ENCODE assay signal across 21 cellular contexts in the genomic region with DNA sequence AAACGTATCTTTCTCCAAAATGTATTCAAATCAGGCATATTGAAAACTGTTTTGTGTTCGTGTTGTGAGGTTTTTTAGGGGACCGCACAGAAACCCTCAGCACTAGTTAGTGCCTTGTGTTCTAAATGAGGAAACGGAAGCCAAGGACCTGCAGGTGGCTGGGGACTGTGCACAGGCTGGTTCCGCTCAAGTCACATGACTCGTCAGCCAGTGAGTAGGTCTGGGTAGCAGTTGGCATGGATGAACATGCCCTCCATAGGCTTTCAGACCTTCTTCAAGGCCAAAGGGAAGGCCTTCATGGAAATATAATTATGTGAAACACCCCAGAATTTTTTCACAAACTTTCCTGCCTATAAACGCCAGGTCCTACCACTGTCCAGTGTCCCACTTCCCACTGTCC. TPM values are rescaled to one million over a fixed set of nuclear protein-coding genes. Genes with fewer than 3 reads are reported as not detected.
"Had no signal": no experiment of that assay in that cellular context is flagged by ENCODE, and none has a peak within 500 bp of the region (broad histone marks: within the 10 kb centered on the region; RNA-seq: fewer than 3 reads in every experiment).

No MANE protein-coding gene starts in this region.

- ATAC-seq: activated CD8-positive, alpha-beta T cell treated with anti-CD3 and anti-CD28 coated beads, Interleukin-2, amount 10 ng/mL, durations not matched to agents 7 days and 5 days had no signal

- DNase-seq: activated CD4-positive, alpha-beta T cell treated with anti-CD3 and anti-CD28 coated beads, Interleukin-2, amount 10 ng/mL, durations not matched to agents 24 days and 14 days; activated CD8-positive, alpha-beta T cell treated with anti-CD3 and anti-CD28 coated beads, Interleukin-2, amount 10 ng/mL, durations not matched to agents 7 days and 5 days; activated naive CD4-positive, alpha-beta T cell treated with Interleukin-2 at 50 U/mL for 16 hours; activated naive CD8-positive, alpha-beta T cell treated with anti-CD3 and anti-CD28 coated beads, Interleukin-2, amount 10 ng/mL, durations not matched to agents 7 days and 5 days; activated T-cell treated with anti-CD3 and anti-CD28 coated beads, Interleukin-2, amount 50 U/mL, for 24 hours; amygdala; foreskin fibroblast; midbrain; nucleus accumbens; stimulated activated CD4-positive, alpha-beta T cell treated with anti-CD3 and anti-CD28 coated beads, Interleukin-2, amount 100 ng/mL, for 24 hours; stimulated activated naive CD4-positive, alpha-beta T cell treated with Interleukin-2 at 50 U/mL for 16 hours; substantia nigra; T-helper 9 cell; tibial artery had no signal

- H3K27ac ChIP-seq: tibial artery had no signal

- H3K36me3 ChIP-seq: tibial artery had no signal

- H3K4me1 ChIP-seq: tibial artery had no signal

- FAIRE-seq: keratinocyte, urothelium cell line had no signal

- H3K4me3 ChIP-seq: lung, tibial artery had no signal

- H3K9me3 ChIP-seq: tibial artery had no signal

RNA-seq across cellular contexts. Expression of a gene that starts 1.3 kb away (rescaled TPM):
- total RNA-seq: activated CD4-positive, alpha-beta T cell treated with anti-CD3 and anti-CD28 coated beads, Interleukin-2, amount 10 ng/mL, durations not matched to agents 24 days and 14 days; activated CD8-positive, alpha-beta T cell treated with anti-CD3 and anti-CD28 coated beads, Interleukin-2, amount 10 ng/mL, durations not matched to agents 7 days and 5 days; activated naive CD8-positive, alpha-beta T cell treated with anti-CD3 and anti-CD28 coated beads, Interleukin-2, amount 10 ng/mL, durations not matched to agents 7 days and 5 days; activated T-helper 2 cell treated with anti-CD3 and anti-CD28 coated beads, Interferon-gamma antibody, Interleukin-2, Interleukin-4, amounts not matched to agents 10 μg/mL and 5 μg/mL and 100 μg/mL, durations not matched to agents 14 hours and 24 hours and 36 hours; dermis microvascular lymphatic vessel endothelial cell; glomerular endothelial cell; skeletal muscle tissue had no signal
- polyA plus RNA-seq: keratinocyte had no signal

RNA-seq across cellular contexts. Expression of a gene that starts 37.4 kb away (rescaled TPM):
- total RNA-seq: activated T-helper 2 cell treated with anti-CD3 and anti-CD28 coated beads, Interferon-gamma antibody, Interleukin-2, Interleukin-4, amounts not matched to agents 10 μg/mL and 5 μg/mL and 100 μg/mL, durations not matched to agents 14 hours and 24 hours and 36 hours; glomerular endothelial cell had no signal
